1 cellular context compared by ENCODE assay signal in the genomic region with DNA sequence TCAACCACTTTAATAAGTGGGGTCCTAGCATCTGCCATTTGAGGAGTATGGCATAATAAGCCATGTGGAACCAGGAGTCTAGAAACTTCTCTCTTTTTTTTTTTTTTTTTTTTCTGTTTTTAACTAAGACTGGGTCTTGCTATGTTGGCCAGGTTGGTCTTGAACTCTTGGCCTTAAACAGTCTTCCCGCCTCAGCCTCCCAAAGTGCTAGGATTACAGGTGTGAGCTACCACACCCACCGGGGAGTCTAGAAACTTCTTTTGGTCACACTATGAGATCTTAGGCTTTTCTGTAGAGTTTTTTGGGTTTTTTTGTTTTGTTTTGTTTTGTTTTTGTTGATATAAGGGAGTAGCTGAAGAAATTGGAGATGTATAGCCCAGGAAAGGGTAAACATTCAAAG.
A peak's percentile ranks its signal among the peaks of the same experiment; 100 is the strongest.
TF ChIP-seq lines count a peak whose summit lies in the region.

No MANE protein-coding gene starts in this region.

TF ChIP-seq in K562, 482 proteins besides CTCF, POLR2A, EP300 and RAD21:
- no peak for TF ChIP-seq ZNF212 (CRISPR knock-in tag; IDR thresholded peaks at IDR 0.05)
- TF ChIP-seq CREB3 (tag; conservative IDR thresholded peaks at IDR 0.05; ENCODE audit: low read depth): no peak
- TF ChIP-seq, protein P1, sequence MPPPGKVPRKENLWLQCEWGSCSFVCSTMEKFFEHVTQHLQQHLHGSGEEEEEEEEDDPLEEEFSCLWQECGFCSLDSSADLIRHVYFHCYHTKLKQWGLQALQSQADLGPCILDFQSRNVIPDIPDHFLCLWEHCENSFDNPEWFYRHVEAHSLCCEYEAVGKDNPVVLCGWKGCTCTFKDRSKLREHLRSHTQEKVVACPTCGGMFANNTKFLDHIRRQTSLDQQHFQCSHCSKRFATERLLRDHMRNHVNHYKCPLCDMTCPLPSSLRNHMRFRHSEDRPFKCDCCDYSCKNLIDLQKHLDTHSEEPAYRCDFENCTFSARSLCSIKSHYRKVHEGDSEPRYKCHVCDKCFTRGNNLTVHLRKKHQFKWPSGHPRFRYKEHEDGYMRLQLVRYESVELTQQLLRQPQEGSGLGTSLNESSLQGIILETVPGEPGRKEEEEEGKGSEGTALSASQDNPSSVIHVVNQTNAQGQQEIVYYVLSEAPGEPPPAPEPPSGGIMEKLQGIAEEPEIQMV (tag; conservative IDR thresholded peaks at IDR 0.05; ENCODE audit: low read depth): no peak
- no peak for TF ChIP-seq NCOR1 (IDR thresholded peaks at IDR 0.05)
- TF ChIP-seq GABPA (tag; conservative IDR thresholded peaks at IDR 0.05; ENCODE audit: low read depth): no peak
- TF ChIP-seq IRF2 (CRISPR knock-in tag; IDR thresholded peaks at IDR 0.05): no peak
- no peak for TF ChIP-seq ZNF175 (CRISPR knock-in tag; IDR thresholded peaks at IDR 0.05; ENCODE audit: low read depth)
- TF ChIP-seq MCM5 (IDR thresholded peaks at IDR 0.05; ENCODE audit: low read depth): no peak
- no peak for TF ChIP-seq ZNF23 (CRISPR knock-in tag; IDR thresholded peaks at IDR 0.05)
- peak; percentile 86 for TF ChIP-seq MIER1 (IDR thresholded peaks at IDR 0.05; ENCODE audit: low read depth)
- peak; percentile 70 for TF ChIP-seq ZNF121 (CRISPR knock-in tag; conservative IDR thresholded peaks at IDR 0.05)
- no peak for TF ChIP-seq PHTF2 (CRISPR knock-in tag; IDR thresholded peaks at IDR 0.05)
- TF ChIP-seq HDAC8 (tag; IDR thresholded peaks at IDR 0.05): no peak
